In genomic region chr17:28864991-28865849, GRCh38 we compare ENCODE assay signal across 15 cellular contexts. TPM values are rescaled to one million over a fixed set of nuclear protein-coding genes. Genes with fewer than 3 reads are reported as not detected.
DNase-seq lines count a peak whose midpoint lies in the region; ATAC-seq and TF ChIP-seq lines count a peak whose summit lies in the region.
"Had no signal": no experiment of that assay in that cellular context is flagged by ENCODE, and none has a peak within 500 bp of the region (broad histone marks: within the 10 kb centered on the region; RNA-seq: fewer than 3 reads in every experiment).

No MANE protein-coding gene starts in this region.

- H2AFZ ChIP-seq in Loucy (ENCODE audit: low read length) = peak overlapping the region; percentile 60; the same call in 1 of the 2 replicates

- H4K20me1 ChIP-seq in Loucy (ENCODE audit: insufficient read depth, low read length, poor library complexity, severe bottlenecking) = no peaks in the 10 kb centered on the region

- H3K9me3 ChIP-seq in CD8-positive, alpha-beta memory T cell (ENCODE audit: low read length) = no peaks in the 10 kb centered on the region
- H3K9me3 ChIP-seq in Loucy (ENCODE audit: insufficient read depth, low read depth, low read length) = no peaks in the 10 kb centered on the region
- no peaks in the 10 kb centered on the region for H3K9me3 ChIP-seq in duodenal mucosa (ENCODE audit: control insufficient read depth in 1 of 2, low read length in 2 of 2)
- no peaks in the 10 kb centered on the region for H3K9me3 ChIP-seq in mucosa of stomach (ENCODE audit: control insufficient read depth, low read length)
- H3K9me3 ChIP-seq: pancreas had no signal

- H3K27me3 Mint-ChIP-seq in CD8-positive, alpha-beta memory T cell = no peaks in the 10 kb centered on the region
- H3K27me3 Mint-ChIP-seq: central memory CD8-positive, alpha-beta T cell had no signal

- H3K79me2 ChIP-seq in Loucy (ENCODE audit: insufficient read depth, low read length) = no peaks in the 10 kb centered on the region

- no peaks in the 10 kb centered on the region for H3K36me3 ChIP-seq in CD8-positive, alpha-beta memory T cell (ENCODE audit: insufficient read depth, low read length)
- H3K36me3 ChIP-seq in Loucy (ENCODE audit: insufficient read depth, low read length) (peaks cover 5% of the 10 kb centered on the region; the same call in 1 of the 2 replicates), duodenal mucosa (ENCODE audit: control insufficient read depth in 1 of 2, insufficient read depth in 2 of 2, low read length in 2 of 2) (peaks cover 4 to 6% of the 10 kb centered on the region in 2 donors), mucosa of stomach (ENCODE audit: control insufficient read depth, insufficient read depth, low read length) (peaks cover 3% of the 10 kb centered on the region)
- H3K36me3 ChIP-seq: pancreas had no signal

- no peak overlapping the region for H3K4me2 ChIP-seq in Loucy (ENCODE audit: low read depth, low read length, poor library complexity, severe bottlenecking)

- no peaks in the 10 kb centered on the region for H3K4me1 ChIP-seq in CD8-positive, alpha-beta memory T cell (ENCODE audit: insufficient read depth, low read length)
- H3K4me1 ChIP-seq in Loucy (ENCODE audit: insufficient read depth, low read length, poor library complexity, severe bottlenecking) (no peaks in the 10 kb centered on the region), duodenal mucosa (ENCODE audit: control insufficient read depth in 1 of 2, insufficient read depth in 2 of 2, low read length in 2 of 2) (peaks cover 24 to 37% of the 10 kb centered on the region in 2 donors), mucosa of stomach (ENCODE audit: control insufficient read depth, insufficient read depth, low read length) (peaks cover 59% of the 10 kb centered on the region)
- H3K4me1 ChIP-seq: pancreas had no signal

- peak overlapping the region; percentile 80 for H3K27ac ChIP-seq in CD8-positive, alpha-beta memory T cell (ENCODE audit: low read depth, low read length)
- peak overlapping the region; percentile 65 for H3K27ac ChIP-seq in duodenal mucosa (ENCODE audit: low read depth, low read length)
- H3K27ac ChIP-seq: pancreas, WERI-Rb-1 had no signal

- ATAC-seq in GM21619 (IDR thresholded peaks at IDR 0.05; ENCODE audit: unreplicated experiment) = no peak

- no peak for DNase-seq in CD8-positive, alpha-beta memory T cell
- DNase-seq in SW 1271 (lab: John Stamatoyannopoulos, UW) (no peak), RKO (ENCODE audit: low spot score) (no peak), AML-193 (lab: John Stamatoyannopoulos, UW) (no peak)
- DNase-seq: NCI-H1930, NCI-H69, SHP77 treated with DMSO at 0.1 percent for 48 hours, WERI-Rb-1 had no signal

- no peak for TF ChIP-seq CTCF in Loucy (conservative IDR thresholded peaks at IDR 0.05; ENCODE audit: low read length)

- H3K9ac ChIP-seq in Loucy (ENCODE audit: low read depth, low read length, poor library complexity, severe bottlenecking) = no peak overlapping the region
- H3K9ac ChIP-seq in duodenal mucosa (ENCODE audit: low read depth in 1 of 2, low read length in 2 of 2) = peak overlapping the region in 1 of 2 donors; percentile 74
- H3K9ac ChIP-seq in mucosa of stomach (ENCODE audit: low read length) = peak overlapping the region; percentile 60

- no peaks in the 10 kb centered on the region for H3F3A ChIP-seq in Loucy (ENCODE audit: low read depth)

- no peaks in the 10 kb centered on the region for H3K9me2 ChIP-seq in Loucy (replicated peaks; ENCODE audit: low read depth, low read length)

- POLR2A ChIA-PET in CD8-positive, alpha-beta memory T cell (lab: Charles Lee) = interaction anchor here (0.6 kb wide), 1 partner anchor 34 kb away, joined by 6 read pairs; no protein-coding TSS in a partner anchor

- peaks cover 0 to 11% (median 2%) of the 10 kb centered on the region in 3 donors for H3K36me3 Mint-ChIP-seq in CD8-positive, alpha-beta memory T cell

- no peaks in the 10 kb centered on the region for H3K27me3 ChIP-seq in CD8-positive, alpha-beta memory T cell (ENCODE audit: insufficient read depth, low read length, poor library complexity, severe bottlenecking)
- H3K27me3 ChIP-seq in Loucy (ENCODE audit: insufficient read depth, low read length, poor library complexity, severe bottlenecking) (no peaks in the 10 kb centered on the region), duodenal mucosa (ENCODE audit: control insufficient read depth in 1 of 2, insufficient read depth in 2 of 2, low read length in 2 of 2) (no peaks in the 10 kb centered on the region), mucosa of stomach (ENCODE audit: control insufficient read depth, insufficient read depth, low read length) (no peaks in the 10 kb centered on the region)
- H3K27me3 ChIP-seq: pancreas had no signal

- H3K4me3 ChIP-seq in CD8-positive, alpha-beta memory T cell (ENCODE audit: low read length) = no peak overlapping the region
- H3K4me3 ChIP-seq in Loucy (ENCODE audit: low read length, poor library complexity, severe bottlenecking) (no peak overlapping the region), duodenal mucosa (ENCODE audit: low read depth in 1 of 2, low read length in 2 of 2) (peak overlapping the region; percentile 36 to 41), mucosa of stomach (ENCODE audit: low read length) (no peak overlapping the region)
- H3K4me3 ChIP-seq: pancreas had no signal

- CTCF ChIA-PET in CD8-positive, alpha-beta memory T cell (lab: Charles Lee) = interaction anchor here (0.7 kb wide), 1 partner anchor 16 kb away, joined by 3 read pairs; no protein-coding TSS in a partner anchor

- no peaks in the 10 kb centered on the region for H3K4me1 Mint-ChIP-seq in CD8-positive, alpha-beta memory T cell

- H3K4me3 Mint-ChIP-seq in CD8-positive, alpha-beta memory T cell = no peak overlapping the region
- H3K4me3 Mint-ChIP-seq: central memory CD8-positive, alpha-beta T cell had no signal

- no peaks in the 10 kb centered on the region for H3K9me3 Mint-ChIP-seq in CD8-positive, alpha-beta memory T cell
- H3K9me3 Mint-ChIP-seq: activated naive CD4-positive, alpha-beta T cell treated with anti-CD3 and anti-CD28 coated beads, Interleukin-2, amount 50 U/mL, for 72 hours; central memory CD8-positive, alpha-beta T cell had no signal

- H3K27ac Mint-ChIP-seq in CD8-positive, alpha-beta memory T cell = peak overlapping the region in 1 of 8 donors; percentile 23
- H3K27ac Mint-ChIP-seq: activated naive CD4-positive, alpha-beta T cell treated with anti-CD3 and anti-CD28 coated beads, Interleukin-2, amount 50 U/mL, for 72 hours had no signal

RNA-seq across cellular contexts. Expression of gene ERAL1, which starts 10.4 kb away (rescaled TPM):
- total RNA-seq in CD8-positive, alpha-beta memory T cell = 10 to 100 TPM; 84.1 to 86.2 TPM
- 44.7 TPM for polyA plus RNA-seq in CD8-positive, alpha-beta memory T cell

RNA-seq across cellular contexts. Expression of gene FAM222B, which starts 22.6 kb away (rescaled TPM):
- 10 to 100 TPM; 20.6 to 21.5 TPM for total RNA-seq in CD8-positive, alpha-beta memory T cell
- 19.3 TPM for polyA plus RNA-seq in CD8-positive, alpha-beta memory T cell

RNA-seq across cellular contexts. Expression of gene FLOT2, which starts 32.3 kb away (rescaled TPM):
- total RNA-seq in CD8-positive, alpha-beta memory T cell = 100 to 1,000 TPM; 113 to 115 TPM
- 268 TPM for polyA plus RNA-seq in CD8-positive, alpha-beta memory T cell

RNA-seq across cellular contexts. Expression of gene DHRS13, which starts 37.7 kb away (rescaled TPM):
- 10 to 100 TPM; 32.6 to 34.7 TPM for total RNA-seq in CD8-positive, alpha-beta memory T cell
- polyA plus RNA-seq in CD8-positive, alpha-beta memory T cell = 26.5 TPM

Comparison
In these comparisons a context has a peak if more than half of its experiments do, and no peak if none do; other contexts are left out.
1. H3K4me3 ChIP-seq: peak in duodenal mucosa (2 of 2); none in CD8-positive, alpha-beta memory T cell (single experiment), Loucy (single experiment) and mucosa of stomach (single experiment).